6 cellular contexts compared by ENCODE assay signal in the genomic region with DNA sequence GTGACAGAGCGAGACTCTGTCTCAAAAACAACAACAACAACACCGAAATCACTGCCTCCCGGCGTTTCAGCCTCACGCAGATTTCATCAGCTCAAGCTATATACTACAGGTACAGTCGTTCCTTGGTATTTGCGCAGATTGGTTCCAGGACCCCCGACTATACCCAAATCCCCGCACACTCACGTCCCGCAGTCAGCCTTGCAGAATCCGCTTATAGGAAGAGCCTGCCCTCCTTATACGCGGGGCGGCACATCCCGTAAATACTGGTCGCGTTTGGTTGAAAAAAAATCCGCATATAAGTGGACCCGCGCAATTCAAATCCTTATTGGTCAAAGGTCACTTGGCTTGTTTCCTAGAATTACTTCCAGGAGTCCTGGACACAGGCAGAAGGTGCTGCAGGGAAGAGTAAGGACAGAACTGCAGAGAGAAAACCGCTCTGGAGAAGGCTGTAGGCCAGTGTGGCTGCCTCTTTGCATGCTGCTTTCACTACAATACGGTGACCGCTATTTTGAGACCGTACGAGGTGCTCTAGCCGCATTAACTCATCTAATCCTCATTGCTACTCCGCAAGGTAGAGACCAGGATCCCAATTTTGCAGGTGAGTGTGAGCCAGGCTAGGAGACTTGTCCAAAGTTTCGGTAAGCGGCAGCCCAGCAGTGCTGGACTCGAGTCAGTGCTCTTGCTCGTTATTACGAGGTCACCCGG. TPM values are rescaled to one million over a fixed set of nuclear protein-coding genes. Genes with fewer than 3 reads are reported as not detected.
A peak's percentile ranks its signal among the peaks of the same experiment; 100 is the strongest.
DNase-seq lines count a peak whose midpoint lies in the region; ATAC-seq and TF ChIP-seq lines count a peak whose summit lies in the region.

No MANE protein-coding gene starts in this region.

- CTCF ChIA-PET in activated CD4-positive, alpha-beta T cell treated with anti-CD3 and anti-CD28 coated beads, Interleukin-2, amount 10 ng/mL, durations not matched to agents 7 days and 5 days (lab: Charles Lee), result interaction anchor here (0.7 kb wide), 1 partner anchor 1630 kb away, joined by 4 read pairs; no protein-coding TSS in a partner anchor

- no peaks in the 10 kb centered on the region for H3K27me3 Mint-ChIP-seq in activated CD4-positive, alpha-beta T cell treated with anti-CD3 and anti-CD28 coated beads, Interleukin-2, amount 10 ng/mL, durations not matched to agents 7 days and 5 days

- H3K27ac Mint-ChIP-seq in activated CD4-positive, alpha-beta T cell treated with anti-CD3 and anti-CD28 coated beads, Interleukin-2, amount 10 ng/mL, durations not matched to agents 7 days and 5 days, result peak overlapping the region; percentile 64

- no peaks in the 10 kb centered on the region for H3K9me3 Mint-ChIP-seq in activated CD4-positive, alpha-beta T cell treated with anti-CD3 and anti-CD28 coated beads, Interleukin-2, amount 10 ng/mL, durations not matched to agents 7 days and 5 days

- H3K27ac ChIP-seq in caudate nucleus (ENCODE audit: low read depth, low read length), result peak overlapping the region; percentile 71

- no peak for TF ChIP-seq CTCF in omental fat pad (IDR thresholded peaks at IDR 0.05)

- ATAC-seq in omental fat pad (ENCODE audit: low FRiP score) (peak; percentile 52), HG03108 (IDR thresholded peaks at IDR 0.05; ENCODE audit: unreplicated experiment) (no peak)

- peak overlapping the region; percentile 82 for H3K4me3 Mint-ChIP-seq in activated CD4-positive, alpha-beta T cell treated with anti-CD3 and anti-CD28 coated beads, Interleukin-2, amount 10 ng/mL, durations not matched to agents 7 days and 5 days

- peak; percentile 8 for DNase-seq in activated CD4-positive, alpha-beta T cell treated with anti-CD3 and anti-CD28 coated beads, Interleukin-2, amount 10 ng/mL, durations not matched to agents 7 days and 5 days
- no peak for DNase-seq in activated CD4-positive, alpha-beta T cell treated with anti-CD3 and anti-CD28 coated beads for 4 hours
- peak in 2 of 61 donors; percentile 38 to 52 for DNase-seq in caudate nucleus (lab: John Stamatoyannopoulos, UW)
- DNase-seq in omental fat pad (ENCODE audit: low spot score), result no peak
- no peak for DNase-seq in SHP77 (lab: John Stamatoyannopoulos, UW)

- POLR2A ChIA-PET in activated CD4-positive, alpha-beta T cell treated with anti-CD3 and anti-CD28 coated beads, Interleukin-2, amount 10 ng/mL, durations not matched to agents 7 days and 5 days (lab: Charles Lee), result no interaction called here

- H3K36me3 Mint-ChIP-seq in activated CD4-positive, alpha-beta T cell treated with anti-CD3 and anti-CD28 coated beads, Interleukin-2, amount 10 ng/mL, durations not matched to agents 7 days and 5 days (ENCODE audit: low read depth), result peaks cover 18% of the 10 kb centered on the region

- peaks cover 30% of the 10 kb centered on the region for H3K4me1 Mint-ChIP-seq in activated CD4-positive, alpha-beta T cell treated with anti-CD3 and anti-CD28 coated beads, Interleukin-2, amount 10 ng/mL, durations not matched to agents 7 days and 5 days

RNA-seq across cellular contexts. Expression of a gene that starts 0.7 kb away (rescaled TPM):
- 10 to 100 TPM; 57.8 to 82.6 TPM for total RNA-seq in activated CD4-positive, alpha-beta T cell treated with anti-CD3 and anti-CD28 coated beads, Interleukin-2, amount 10 ng/mL, durations not matched to agents 7 days and 5 days
- total RNA-seq in omental fat pad, result 10 to 100 TPM; 48.5 to 92.6 (median 73.4) TPM

RNA-seq across cellular contexts. Expression of a gene that starts 37.9 kb away (rescaled TPM):
- total RNA-seq in activated CD4-positive, alpha-beta T cell treated with anti-CD3 and anti-CD28 coated beads, Interleukin-2, amount 10 ng/mL, durations not matched to agents 7 days and 5 days, result 10 to 100 TPM; 39.1 to 39.5 TPM
- 10 to 100 TPM; 55.8 to 89.1 (median 66.5) TPM for total RNA-seq in omental fat pad

RNA-seq across cellular contexts. Expression of a gene that starts 38.2 kb away (rescaled TPM):
- 10 to 100 TPM; 18.1 to 18.5 TPM for total RNA-seq in activated CD4-positive, alpha-beta T cell treated with anti-CD3 and anti-CD28 coated beads, Interleukin-2, amount 10 ng/mL, durations not matched to agents 7 days and 5 days
- total RNA-seq in omental fat pad, result 10 to 100 TPM; 18.1 to 24.3 (median 21.4) TPM

RNA-seq across cellular contexts. Expression of a gene that starts 45.7 kb away (rescaled TPM):
- 10 to 100 TPM; 19.2 to 21.6 TPM for total RNA-seq in activated CD4-positive, alpha-beta T cell treated with anti-CD3 and anti-CD28 coated beads, Interleukin-2, amount 10 ng/mL, durations not matched to agents 7 days and 5 days
- total RNA-seq in omental fat pad, result 10 to 100 TPM in 3 of 4 donors, 1 to 10 TPM in 1; 6.3 to 13.8 (median 11.9) TPM

RNA-seq across cellular contexts. Expression of a gene that starts 45.9 kb away (rescaled TPM):
- 10 to 100 TPM; 74.2 to 75.2 TPM for total RNA-seq in activated CD4-positive, alpha-beta T cell treated with anti-CD3 and anti-CD28 coated beads, Interleukin-2, amount 10 ng/mL, durations not matched to agents 7 days and 5 days
- total RNA-seq in omental fat pad, result 10 to 100 TPM; 34.0 to 43.1 (median 38.0) TPM
